In the genomic region with DNA sequence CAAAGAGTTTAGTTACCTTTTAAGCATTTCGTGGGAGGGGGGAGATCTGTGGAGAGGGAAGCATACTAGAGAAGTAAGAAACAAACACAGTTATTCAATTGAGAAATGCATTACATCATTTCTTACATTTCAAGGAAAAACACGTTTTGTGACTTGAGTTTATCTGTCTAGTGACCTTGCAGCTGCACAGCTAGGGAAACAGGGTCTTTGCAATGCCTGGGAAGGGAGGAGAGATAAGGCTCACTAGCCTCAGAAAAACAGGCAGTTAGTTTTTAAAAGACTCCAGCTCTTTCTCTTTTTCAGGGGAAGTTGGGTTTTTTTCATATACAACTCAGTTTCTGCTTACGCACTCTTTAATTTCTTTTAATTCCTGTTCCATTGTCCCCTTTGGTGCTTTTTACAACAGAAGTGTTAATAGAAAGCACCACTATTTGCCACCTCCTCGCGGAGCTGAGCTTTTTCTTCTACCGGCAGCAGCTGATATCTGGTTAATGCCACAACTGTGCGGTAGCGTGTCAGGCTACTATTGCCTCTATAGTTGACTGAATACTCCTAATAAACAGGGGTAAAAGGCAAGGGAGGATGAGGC, we compare ENCODE assay signal across 20 cellular contexts. TPM values are rescaled to one million over a fixed set of nuclear protein-coding genes. Genes with fewer than 3 reads are reported as not detected.
"Had no signal": no experiment of that assay in that cellular context is flagged by ENCODE, and none has a peak within 500 bp of the region (broad histone marks: within the 10 kb centered on the region; RNA-seq: fewer than 3 reads in every experiment).

No MANE protein-coding gene starts in this region.

- DNase-seq: activated CD4-positive, alpha-beta memory T cell treated with anti-CD3 and anti-CD28 coated beads for 36 hours; activated CD4-positive, alpha-beta T cell treated with anti-CD3 and anti-CD28 coated beads for 1 hour; activated gamma-delta T cell; activated T-cell treated with anti-CD3 and anti-CD28 coated beads, Interleukin-2, amount 50 U/mL, for 48 hours; anterior cingulate cortex; foreskin melanocyte; heart left ventricle; islet precursor cell; left ventricle myocardium inferior; posterior cingulate gyrus; stimulated activated CD4-positive, alpha-beta T cell treated with anti-CD3 and anti-CD28 coated beads, Interleukin-12 subunit alpha, Interleukin-12 subunit beta, amount 100 ng/mL, for 4 hours; stimulated activated CD4-positive, alpha-beta T cell treated with anti-CD3 and anti-CD28 coated beads, Interleukin-2, amount 100 ng/mL, for 48 hours; stimulated activated naive CD8-positive, alpha-beta T cell treated with anti-CD3 and anti-CD28 coated beads, Interleukin-15, Interleukin-2, amounts not matched to agents 100 U/mL and 50 U/mL, for 24 hours; upper lobe of left lung had no signal

- H3K4me3 Mint-ChIP-seq: activated CD4-positive, alpha-beta memory T cell treated with anti-CD3 and anti-CD28 coated beads for 36 hours; activated naive CD8-positive, alpha-beta T cell had no signal

- H3K36me3 Mint-ChIP-seq: activated CD4-positive, alpha-beta memory T cell treated with anti-CD3 and anti-CD28 coated beads for 36 hours; activated naive CD8-positive, alpha-beta T cell had no signal

- H3K9me3 Mint-ChIP-seq: activated CD4-positive, alpha-beta memory T cell treated with anti-CD3 and anti-CD28 coated beads for 36 hours had no signal

- H3K36me3 ChIP-seq: heart left ventricle, left ventricle myocardium inferior, suprapubic skin, upper lobe of left lung had no signal

- H3K4me1 ChIP-seq: heart left ventricle, left ventricle myocardium inferior had no signal

- H3K27me3 ChIP-seq: suprapubic skin, upper lobe of left lung had no signal

- H3K27me3 Mint-ChIP-seq: activated CD4-positive, alpha-beta memory T cell treated with anti-CD3 and anti-CD28 coated beads for 36 hours had no signal

- ATAC-seq: heart left ventricle; sciatic nerve; stimulated activated naive CD8-positive, alpha-beta T cell treated with anti-CD3 and anti-CD28 coated beads, Interleukin-15, Interleukin-2, amounts not matched to agents 100 U/mL and 50 U/mL, for 24 hours had no signal

- H3K9me3 ChIP-seq: heart left ventricle, left ventricle myocardium inferior, suprapubic skin, upper lobe of left lung had no signal

- H3K27ac ChIP-seq: heart left ventricle, left ventricle myocardium inferior, suprapubic skin, upper lobe of left lung had no signal

- H3K4me3 ChIP-seq: heart left ventricle, left ventricle myocardium inferior, suprapubic skin, upper lobe of left lung had no signal

- H3K27ac Mint-ChIP-seq: activated CD4-positive, alpha-beta memory T cell treated with anti-CD3 and anti-CD28 coated beads for 36 hours; activated naive CD8-positive, alpha-beta T cell had no signal

RNA-seq across cellular contexts. Expression of gene CYP3A43, which starts 5.6 kb away (rescaled TPM):
- total RNA-seq: activated CD4-positive, alpha-beta memory T cell treated with anti-CD3 and anti-CD28 coated beads for 36 hours; bronchial epithelial cell; heart left ventricle; left ventricle myocardium inferior; suprapubic skin; T-helper 2 cell treated with Interferon-gamma antibody and Interleukin-4, amounts not matched to agents 100 ng/mL and 5 ng/mL, for 36 hours; upper lobe of left lung had no signal
- polyA plus RNA-seq: heart left ventricle had no signal

RNA-seq across cellular contexts. Expression of gene OR2AE1, which starts 43.5 kb away (rescaled TPM):
- total RNA-seq: activated CD4-positive, alpha-beta memory T cell treated with anti-CD3 and anti-CD28 coated beads for 36 hours; bronchial epithelial cell; heart left ventricle; left ventricle myocardium inferior; mesenteric fat pad; sciatic nerve had no signal
- polyA plus RNA-seq: heart left ventricle had no signal

RNA-seq across cellular contexts. Expression of gene CYP3A4, which starts 49.4 kb away (rescaled TPM):
- total RNA-seq: activated CD4-positive, alpha-beta memory T cell treated with anti-CD3 and anti-CD28 coated beads for 36 hours; bronchial epithelial cell; left ventricle myocardium inferior; sciatic nerve; T-helper 2 cell treated with Interferon-gamma antibody and Interleukin-4, amounts not matched to agents 100 ng/mL and 5 ng/mL, for 36 hours had no signal
